In genomic region chr6:158242071-158242606, GRCh38 we compare ENCODE assay signal across 8 cellular contexts.
DNase-seq lines count a peak whose midpoint lies in the region; ATAC-seq, FAIRE-seq and TF ChIP-seq lines count a peak whose summit lies in the region.

No MANE protein-coding gene starts in this region.

- H3K27ac ChIP-seq in astrocyte (ENCODE audit: low read depth, low read length), result no peak overlapping the region

- TF ChIP-seq POLR2A in lower leg skin (IDR thresholded peaks at IDR 0.05), result no peak

- H3K9me3 Mint-ChIP-seq in activated CD4-positive, alpha-beta T cell treated with anti-CD3 and anti-CD28 coated beads, Interleukin-2, amount 10 ng/mL, durations not matched to agents 24 days and 14 days, result no peaks in the 10 kb centered on the region
- peaks cover 8% of the 10 kb centered on the region for H3K9me3 Mint-ChIP-seq in astrocyte (ENCODE audit: unreplicated experiment)
- no peaks in the 10 kb centered on the region for H3K9me3 Mint-ChIP-seq in stimulated activated memory B cell treated with anti-CD40 and anti-IgM and Interleukin-4, amounts not matched to agents 10 μg/mL and 1 μg/mL and 100 μg/mL, for 72 hours

- no peaks in the 10 kb centered on the region for H3K36me3 ChIP-seq in astrocyte (ENCODE audit: insufficient read depth, low read length)

- H3K79me2 ChIP-seq in astrocyte (ENCODE audit: insufficient read depth, low read length), result peaks cover 55% of the 10 kb centered on the region

- no peaks in the 10 kb centered on the region for H3K27me3 Mint-ChIP-seq in activated CD4-positive, alpha-beta T cell treated with anti-CD3 and anti-CD28 coated beads, Interleukin-2, amount 10 ng/mL, durations not matched to agents 24 days and 14 days
- H3K27me3 Mint-ChIP-seq in astrocyte (ENCODE audit: low read depth, unreplicated experiment), result no peaks in the 10 kb centered on the region
- no peaks in the 10 kb centered on the region for H3K27me3 Mint-ChIP-seq in stimulated activated memory B cell treated with anti-CD40 and anti-IgM and Interleukin-4, amounts not matched to agents 10 μg/mL and 1 μg/mL and 100 μg/mL, for 72 hours

- H3K4me3 Mint-ChIP-seq in activated CD4-positive, alpha-beta T cell treated with anti-CD3 and anti-CD28 coated beads, Interleukin-2, amount 10 ng/mL, durations not matched to agents 24 days and 14 days, result no peak overlapping the region
- H3K4me3 Mint-ChIP-seq in astrocyte (ENCODE audit: unreplicated experiment), result peak overlapping the region; percentile 42
- H3K4me3 Mint-ChIP-seq in stimulated activated memory B cell treated with anti-CD40 and anti-IgM and Interleukin-4, amounts not matched to agents 10 μg/mL and 1 μg/mL and 100 μg/mL, for 72 hours, result no peak overlapping the region

- no peaks in the 10 kb centered on the region for H3K27me3 ChIP-seq in astrocyte (ENCODE audit: insufficient read depth, low read length)

- H3K27ac Mint-ChIP-seq in activated CD4-positive, alpha-beta T cell treated with anti-CD3 and anti-CD28 coated beads, Interleukin-2, amount 10 ng/mL, durations not matched to agents 24 days and 14 days, result peak overlapping the region; percentile 34
- peak overlapping the region; percentile 20 for H3K27ac Mint-ChIP-seq in astrocyte (ENCODE audit: unreplicated experiment)
- H3K27ac Mint-ChIP-seq in stimulated activated memory B cell treated with anti-CD40 and anti-IgM and Interleukin-4, amounts not matched to agents 10 μg/mL and 1 μg/mL and 100 μg/mL, for 72 hours, result peak overlapping the region; percentile 74

- intact Hi-C loops in activated CD4-positive, alpha-beta T cell treated with anti-CD3 and anti-CD28 coated beads, Interleukin-2, amount 10 ng/mL, durations not matched to agents 24 days and 14 days (cut with micrococcal nuclease), result no loop called here
- intact Hi-C loops in lower leg skin (cut with DNase I; ENCODE audit: low total_unique reads), result no loop called here

- FAIRE-seq in astrocyte (lab: Jason Lieb, UNC), result no peak

- no peak overlapping the region for H3K4me2 ChIP-seq in astrocyte (ENCODE audit: low read length)

- H3K9ac ChIP-seq in astrocyte (ENCODE audit: low read length), result no peak overlapping the region

- peaks cover 2% of the 10 kb centered on the region for H3K36me3 Mint-ChIP-seq in activated CD4-positive, alpha-beta T cell treated with anti-CD3 and anti-CD28 coated beads, Interleukin-2, amount 10 ng/mL, durations not matched to agents 24 days and 14 days (ENCODE audit: low read depth)
- peaks cover 8% of the 10 kb centered on the region for H3K36me3 Mint-ChIP-seq in astrocyte (ENCODE audit: low read depth, unreplicated experiment)
- H3K36me3 Mint-ChIP-seq in stimulated activated memory B cell treated with anti-CD40 and anti-IgM and Interleukin-4, amounts not matched to agents 10 μg/mL and 1 μg/mL and 100 μg/mL, for 72 hours, result peaks cover 22% of the 10 kb centered on the region

- ATAC-seq in HG02981 (IDR thresholded peaks at IDR 0.05; ENCODE audit: unreplicated experiment), result peak; percentile 8
- no peak for ATAC-seq in stimulated activated memory B cell treated with anti-CD40 and anti-IgM and Interleukin-4, amounts not matched to agents 10 μg/mL and 1 μg/mL and 100 μg/mL, for 72 hours
- ATAC-seq in HG03460 (IDR thresholded peaks at IDR 0.05; ENCODE audit: unreplicated experiment), result no peak

- no peaks in the 10 kb centered on the region for H3K4me1 ChIP-seq in astrocyte (ENCODE audit: insufficient read depth, low read length)

- H4K20me1 ChIP-seq in astrocyte (ENCODE audit: insufficient read depth, low read length), result peaks cover 53% of the 10 kb centered on the region

- no peak overlapping the region for H2AFZ ChIP-seq in astrocyte (ENCODE audit: low read depth, low read length)

- no peak overlapping the region for H3K4me3 ChIP-seq in astrocyte (ENCODE audit: insufficient read depth, low read depth, low read length)
- H3K4me3 ChIP-seq in lower leg skin (ENCODE audit: low read depth, poor library complexity, severe bottlenecking), result no peak overlapping the region

- WGBS in lower leg skin, 2 donors, result 61 to 73% methylated on average over 7 of the region's 7 CpGs

- TF ChIP-seq CTCF in astrocyte (IDR thresholded peaks at IDR 0.05; ENCODE audit: insufficient read depth, low read depth, low read length) (no peak), lower leg skin (IDR thresholded peaks at IDR 0.05) (no peak)

- H3K9me3 ChIP-seq in astrocyte (ENCODE audit: insufficient read depth, low read depth, low read length), result no peaks in the 10 kb centered on the region

- DNase-seq in activated CD4-positive, alpha-beta T cell treated with anti-CD3 and anti-CD28 coated beads, Interleukin-2, amount 10 ng/mL, durations not matched to agents 24 days and 14 days, result no peak
- no peak for DNase-seq in activated CD4-positive, alpha-beta T cell treated with anti-CD3 and anti-CD28 coated beads, Interleukin-2, amount 50 U/mL, for 1 hour
- DNase-seq in astrocyte (ENCODE audit: low read depth), result no peak
- DNase-seq in SKM-1 treated with dmso at 0.1 percent for 144 hours (lab: John Stamatoyannopoulos, UW; ENCODE audit: unreplicated experiment), result no peak
- DNase-seq in lower leg skin (ENCODE audit: low spot score in 2 of 2), result no peak

- H3K4me1 Mint-ChIP-seq in activated CD4-positive, alpha-beta T cell treated with anti-CD3 and anti-CD28 coated beads, Interleukin-2, amount 10 ng/mL, durations not matched to agents 24 days and 14 days, result peaks cover 20% of the 10 kb centered on the region
- peaks cover 5% of the 10 kb centered on the region for H3K4me1 Mint-ChIP-seq in astrocyte (ENCODE audit: low read depth, unreplicated experiment)
- H3K4me1 Mint-ChIP-seq in stimulated activated memory B cell treated with anti-CD40 and anti-IgM and Interleukin-4, amounts not matched to agents 10 μg/mL and 1 μg/mL and 100 μg/mL, for 72 hours, result peaks cover 46% of the 10 kb centered on the region

Comparison
In these comparisons a context has a peak if more than half of its experiments do, and no peak if none do; other contexts are left out.
1. H3K27ac Mint-ChIP-seq: peak in every context shown above with its lines; median percentile 74 in stimulated activated memory B cell treated with anti-CD40 and anti-IgM and Interleukin-4, amounts not matched to agents 10 μg/mL and 1 μg/mL and 100 μg/mL, for 72 hours; 34 in activated CD4-positive, alpha-beta T cell treated with anti-CD3 and anti-CD28 coated beads, Interleukin-2, amount 10 ng/mL, durations not matched to agents 24 days and 14 days; 20 in astrocyte.